Comparison of ENCODE assay signal across 2 cellular contexts in genomic region chr2:67952066-67952465, GRCh38.
TF ChIP-seq lines count a peak whose summit lies in the region.

No MANE protein-coding gene starts in this region.

TF ChIP-seq in GM12878, 131 proteins besides CTCF, POLR2A, EP300 and RAD21 (continued from another document):
- no peak for TF ChIP-seq ATF2 (IDR thresholded peaks at IDR 0.05; ENCODE audit: low read length)
- TF ChIP-seq TCF3 (IDR thresholded peaks at IDR 0.05; ENCODE audit: borderline replicate concordance, insufficient read depth, low read depth, low read length): no peak

TF ChIP-seq in WTC11, 78 proteins besides CTCF, POLR2A, EP300 and RAD21 (continued from another document):
- TF ChIP-seq ATF6 (CRISPR knock-in tag; IDR thresholded peaks at IDR 0.05) (no peak), PRDM15 (CRISPR knock-in tag; IDR thresholded peaks at IDR 0.05) (no peak), ESRRA (CRISPR knock-in tag; IDR thresholded peaks at IDR 0.05; ENCODE audit: borderline replicate concordance) (no peak), CBFB (CRISPR knock-in tag; IDR thresholded peaks at IDR 0.05; ENCODE audit: low read depth) (no peak), STAT6 (CRISPR knock-in tag; conservative IDR thresholded peaks at IDR 0.05; ENCODE audit: low read depth) (no peak), E2F1 (CRISPR knock-in tag; IDR thresholded peaks at IDR 0.05) (no peak), SOX15 (CRISPR knock-in tag; IDR thresholded peaks at IDR 0.05) (no peak), ZNF121 (CRISPR knock-in tag; IDR thresholded peaks at IDR 0.05) (no peak), MXD4 (CRISPR knock-in tag; IDR thresholded peaks at IDR 0.05; ENCODE audit: borderline replicate concordance) (no peak), CREM (CRISPR knock-in tag; IDR thresholded peaks at IDR 0.05) (no peak), KAT7 (CRISPR knock-in tag; IDR thresholded peaks at IDR 0.05; ENCODE audit: borderline replicate concordance) (no peak), ZNF281 (CRISPR knock-in tag; IDR thresholded peaks at IDR 0.05) (no peak), CREB1 (CRISPR knock-in tag; IDR thresholded peaks at IDR 0.05) (no peak), E2F5 (CRISPR knock-in tag; IDR thresholded peaks at IDR 0.05) (no peak)
